ENCODE assay signal across 9 cellular contexts in the genomic region with DNA sequence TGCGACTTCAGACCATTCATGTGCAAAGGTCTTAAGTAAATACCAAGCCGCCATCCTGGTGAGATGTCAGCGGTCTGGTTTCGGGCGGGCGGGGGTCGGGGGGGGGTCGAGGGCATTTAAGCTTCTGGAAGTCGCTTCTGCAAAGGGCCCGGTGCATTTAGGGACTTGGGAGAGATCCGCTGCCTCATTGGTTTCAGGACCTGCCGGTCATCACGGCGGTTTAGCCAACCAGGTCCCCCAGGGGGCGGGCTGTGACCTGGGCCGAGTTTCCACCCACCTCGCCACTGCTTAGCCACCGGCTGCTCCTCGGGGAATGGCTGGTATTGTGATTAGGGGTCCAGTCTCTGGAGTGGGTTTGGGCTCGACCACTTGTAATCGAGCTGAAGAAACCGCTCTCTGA. TPM values are rescaled to one million over a fixed set of nuclear protein-coding genes. Genes with fewer than 3 reads are reported as not detected.
DNase-seq lines count a peak whose midpoint lies in the region; ATAC-seq, FAIRE-seq and TF ChIP-seq lines count a peak whose summit lies in the region.
"Had no signal": no experiment of that assay in that cellular context is flagged by ENCODE, and none has a peak within 500 bp of the region (broad histone marks: within the 10 kb centered on the region; RNA-seq: fewer than 3 reads in every experiment).

No MANE protein-coding gene starts in this region.

- H3K27me3 ChIP-seq in body of pancreas (no peaks in the 10 kb centered on the region), stomach (peaks cover 0 to 7% (median 4%) of the 10 kb centered on the region in 3 donors)

- H3K4me3 ChIP-seq in body of pancreas (no peak overlapping the region), stomach (no peak overlapping the region)

- ATAC-seq in body of pancreas, result no peak
- ATAC-seq in left colon, result peak; percentile 41
- ATAC-seq in GM19463 (IDR thresholded peaks at IDR 0.05; ENCODE audit: unreplicated experiment), result no peak

- H3K36me3 ChIP-seq in body of pancreas (replicated peaks in 1 of 2; ENCODE audit: insufficient read depth in 1 of 2, low read depth in 2 of 2) (no peaks in the 10 kb centered on the region), stomach (peaks cover 0 to 6% (median 3%) of the 10 kb centered on the region in 4 donors)

- peak; percentile 78 for FAIRE-seq in GM19239 (lab: Jason Lieb, UNC)

- TF ChIP-seq EP300 in stomach (IDR thresholded peaks at IDR 0.05), result no peak

- TF ChIP-seq POLR2A in body of pancreas (IDR thresholded peaks at IDR 0.05) (no peak), stomach (IDR thresholded peaks at IDR 0.05) (no peak)

- H3K4me1 ChIP-seq in body of pancreas (no peaks in the 10 kb centered on the region), stomach (peaks cover 0 to 34% (median 23%) of the 10 kb centered on the region in 4 donors)

- intact Hi-C loops in body of pancreas (cut with DNase I) (no loop called here), left colon (cut with DNase I, micrococcal nuclease) (loop anchor here in 1 of 2 donors (10.0 kb wide), 2 partner anchors 85 to 225 kb away; no protein-coding TSS in a partner anchor), stomach (cut with DNase I; ENCODE audit: low total_unique reads) (no loop called here)

- H3K9me3 ChIP-seq in body of pancreas, result no peaks in the 10 kb centered on the region
- no peaks in the 10 kb centered on the region for H3K9me3 ChIP-seq in stomach

- TF ChIP-seq CTCF in body of pancreas (IDR thresholded peaks at IDR 0.05) (no peak), stomach (IDR thresholded peaks at IDR 0.05) (peak in 1 of 7 experiments; percentile 10)

- DNase-seq in GM19239 (ENCODE audit: insufficient read length, low spot score) (no peak), NCI-H82 (lab: John Stamatoyannopoulos, UW) (peak; percentile 96), body of pancreas (peak; percentile 53 to 72 (median 67)), left colon (peak; percentile 72 to 81), stomach (peak; percentile 76), SKM-1 treated with dmso at 0.1 percent for 144 hours (lab: John Stamatoyannopoulos, UW; ENCODE audit: unreplicated experiment) (no peak), NCI-H1105 (lab: John Stamatoyannopoulos, UW) (no peak)

- H3K27ac ChIP-seq in body of pancreas, result no peak overlapping the region
- H3K27ac ChIP-seq in stomach, result no peak overlapping the region
- H3K27ac ChIP-seq: KMS-11 had no signal

- 17 to 25% methylated on average over 13 to 22 of the region's 22 CpGs for WGBS in body of pancreas, 2 donors
- WGBS in stomach, 5 donors, result 11 to 16% (median 12%) methylated on average over 19 to 22 of the region's 22 CpGs

RNA-seq across cellular contexts. Expression of a gene that starts 7.8 kb away (rescaled TPM):
- under 1 TPM in 1 of 2 donors, not detected in 1; 0.33 TPM for total RNA-seq in body of pancreas
- under 1 TPM; 0.22 to 0.67 TPM for total RNA-seq in left colon
- total RNA-seq in stomach, result under 1 TPM in 1 of 5 donors, not detected in 4; 0.18 TPM
- under 1 TPM in 1 of 3 donors, not detected in 2; 0.63 TPM for polyA plus RNA-seq in stomach

RNA-seq across cellular contexts. Expression of a gene that starts 13.7 kb away (rescaled TPM):
- 10 to 100 TPM; 10.2 to 12.2 TPM for total RNA-seq in body of pancreas
- 1 to 10 TPM; 5.6 to 6.0 TPM for total RNA-seq in left colon
- 10 to 100 TPM in 3 of 5 donors, 1 to 10 TPM in 2; 4.9 to 28.1 (median 15.2) TPM for total RNA-seq in stomach
- polyA plus RNA-seq in stomach, result 10 to 100 TPM in 1 of 3 donors, 1 to 10 TPM in 2; 8.0 to 12.0 (median 9.8) TPM

RNA-seq across cellular contexts. Expression of a gene that starts 16.2 kb away (rescaled TPM):
- total RNA-seq in body of pancreas, result 100 to 1,000 TPM in 1 of 2 donors, 10 to 100 TPM in 1; 47.7 to 152 TPM
- 100 to 1,000 TPM; 142 to 165 TPM for total RNA-seq in left colon
- 100 to 1,000 TPM in 3 of 5 donors, 10 to 100 TPM in 1, 1 to 10 TPM in 1; 6.6 to 167 (median 142) TPM for total RNA-seq in stomach
- polyA plus RNA-seq in stomach, result 100 to 1,000 TPM; 161 to 200 (median 192) TPM

RNA-seq across cellular contexts. Expression of a gene that starts 19.9 kb away (rescaled TPM):
- total RNA-seq in body of pancreas (1 to 10 TPM; 3.3 to 6.2 TPM), left colon (10 to 100 TPM; 47.7 to 49.2 TPM), stomach (10 to 100 TPM in 4 of 5 donors, 1 to 10 TPM in 1; 2.2 to 56.0 (median 21.4) TPM)
- 10 to 100 TPM; 30.8 to 63.7 (median 48.1) TPM for polyA plus RNA-seq in stomach

RNA-seq across cellular contexts. Expression of a gene that starts 22.2 kb away (rescaled TPM):
- total RNA-seq in body of pancreas, result 10 to 100 TPM; 45.2 to 84.6 TPM
- total RNA-seq in left colon, result 10 to 100 TPM; 63.5 to 70.3 TPM
- 100 to 1,000 TPM in 2 of 5 donors, 10 to 100 TPM in 3; 26.2 to 146 (median 59.7) TPM for total RNA-seq in stomach
- polyA plus RNA-seq in stomach, result 10 to 100 TPM; 66.3 to 87.1 (median 79.9) TPM

Comparison
In these comparisons a context has a peak if more than half of its experiments do, and no peak if none do; other contexts are left out.
1. DNase-seq: peak in NCI-H82 (single experiment), body of pancreas (4 of 4), left colon (2 of 2) and stomach (single experiment); none in GM19239 (single experiment), SKM-1 treated with dmso at 0.1 percent for 144 hours (single experiment) and NCI-H1105 (single experiment).